1 cellular context compared by ENCODE assay signal in genomic region chr1:8343044-8343443, GRCh38.
TF ChIP-seq lines count a peak whose summit lies in the region.

No MANE protein-coding gene starts in this region.

TF ChIP-seq in HCT116, 20 proteins besides CTCF, POLR2A, EP300 and RAD21 (continued from another document):
- TF ChIP-seq REST (IDR thresholded peaks at IDR 0.05; ENCODE audit: low read depth): no peak
- TF ChIP-seq FOSL1 (IDR thresholded peaks at IDR 0.05; ENCODE audit: low read depth): no peak
- TF ChIP-seq JUND (IDR thresholded peaks at IDR 0.05): no peak
- TF ChIP-seq SRF (IDR thresholded peaks at IDR 0.05; ENCODE audit: low read depth): no peak
- TF ChIP-seq ATF3 (IDR thresholded peaks at IDR 0.05): no peak
- TF ChIP-seq EZH2 (IDR thresholded peaks at IDR 0.05): no peak
- no peak for TF ChIP-seq EGR1 (IDR thresholded peaks at IDR 0.05; ENCODE audit: low read depth)
- no peak for TF ChIP-seq ZFX (IDR thresholded peaks at IDR 0.05)
- no peak for TF ChIP-seq MAX (IDR thresholded peaks at IDR 0.05)
- no peak for TF ChIP-seq ZBTB33 (IDR thresholded peaks at IDR 0.05; ENCODE audit: extremely low read depth, insufficient replicate concordance, low read length)
- no peak for TF ChIP-seq ZNF274 (IDR thresholded peaks at IDR 0.05; ENCODE audit: low read depth, low read length)
- no peak for TF ChIP-seq YY1 (IDR thresholded peaks at IDR 0.05; ENCODE audit: extremely low read depth, insufficient replicate concordance, low read depth, low read length)
